Comparison of ENCODE assay signal across 27 cellular contexts in genomic region chr14:98878278-98878677, GRCh38.
DNase-seq lines count a peak whose midpoint lies in the region; ATAC-seq, FAIRE-seq and TF ChIP-seq lines count a peak whose summit lies in the region.
"Had no signal": no experiment of that assay in that cellular context is flagged by ENCODE, and none has a peak within 500 bp of the region (broad histone marks: within the 10 kb centered on the region; RNA-seq: fewer than 3 reads in every experiment).

No MANE protein-coding gene starts in this region.

- no peak for TF ChIP-seq CTCF in K562 (IDR thresholded peaks at IDR 0.05 in 2 of 3, conservative IDR thresholded peaks at IDR 0.05 in 1 of 3; ENCODE audit: insufficient read depth in 2 of 3, low read depth in 1 of 3, low read length in 3 of 3)

- BruUV-seq in K562 (replicated peaks; lab: Mats Ljungman, UMichigan): no TSS peak

- POLR2A ChIA-PET in K562 (lab: Yijun Ruan, JAX): no interaction called here

- peaks cover 12% of the 10 kb centered on the region for H3K9me3 Mint-ChIP-seq in activated naive CD4-positive, alpha-beta T cell treated with anti-CD3 and anti-CD28 coated beads, Interleukin-2, amount 50 U/mL, for 24 hours
- peaks cover 6% of the 10 kb centered on the region for H3K9me3 Mint-ChIP-seq in activated naive CD4-positive, alpha-beta T cell treated with anti-CD3 and anti-CD28 coated beads for 36 hours
- H3K9me3 Mint-ChIP-seq in effector memory CD8-positive, alpha-beta T cell: peaks cover 3 to 10% of the 10 kb centered on the region in 2 donors

- H3K9ac ChIP-seq in K562 (ENCODE audit: insufficient read depth in 1 of 2, low read depth in 2 of 2, low read length in 2 of 2): no peak overlapping the region
- H3K9ac ChIP-seq: BLaER1 had no signal

- CTCF ChIA-PET in activated naive CD4-positive, alpha-beta T cell treated with anti-CD3 and anti-CD28 coated beads for 36 hours (lab: Charles Lee): no interaction called here
- CTCF ChIA-PET in K562 (lab: Yijun Ruan, JAX; ENCODE audit: low intra/inter-chr PET ratio): no interaction called here

- H3K9me1 ChIP-seq in K562 (ENCODE audit: control insufficient read depth, insufficient read depth, low read length): no peaks in the 10 kb centered on the region

- H4K20me1 ChIP-seq in K562 (replicated peaks; ENCODE audit: control insufficient read depth, insufficient read depth, low read length): no peaks in the 10 kb centered on the region
- H4K20me1 ChIP-seq: BLaER1 had no signal

- H3K4me1 Mint-ChIP-seq in activated naive CD4-positive, alpha-beta T cell treated with anti-CD3 and anti-CD28 coated beads, Interleukin-2, amount 50 U/mL, for 24 hours: peaks cover 1% of the 10 kb centered on the region
- no peaks in the 10 kb centered on the region for H3K4me1 Mint-ChIP-seq in activated naive CD4-positive, alpha-beta T cell treated with anti-CD3 and anti-CD28 coated beads for 36 hours (ENCODE audit: low read depth)
- H3K4me1 Mint-ChIP-seq in effector memory CD8-positive, alpha-beta T cell (ENCODE audit: low read depth in 2 of 2): peaks cover 0 to 1% of the 10 kb centered on the region in 2 donors
- H3K4me1 Mint-ChIP-seq: CD14-positive monocyte; CD8-positive, alpha-beta memory T cell had no signal

- H3K27me3 Mint-ChIP-seq in activated naive CD4-positive, alpha-beta T cell treated with anti-CD3 and anti-CD28 coated beads, Interleukin-2, amount 50 U/mL, for 24 hours: no peaks in the 10 kb centered on the region
- no peaks in the 10 kb centered on the region for H3K27me3 Mint-ChIP-seq in activated naive CD4-positive, alpha-beta T cell treated with anti-CD3 and anti-CD28 coated beads for 36 hours (ENCODE audit: low read depth)
- H3K27me3 Mint-ChIP-seq in effector memory CD8-positive, alpha-beta T cell: peaks cover 0 to 11% of the 10 kb centered on the region in 2 donors
- H3K27me3 Mint-ChIP-seq: CD4-positive, alpha-beta memory T cell had no signal

- no peak overlapping the region for H3K4me3 ChIP-seq in K562
- H3K4me3 ChIP-seq: BLaER1 had no signal

- in situ Hi-C loops in K562 (cut with MboI): no loop called here

- 4% methylated on average over 3 of the region's 3 CpGs for WGBS in K562 (ENCODE audit: insufficient coverage, low coverage, missing lambda C conversion rate)

- H3K4me3 Mint-ChIP-seq in activated naive CD4-positive, alpha-beta T cell treated with anti-CD3 and anti-CD28 coated beads, Interleukin-2, amount 50 U/mL, for 24 hours: no peak overlapping the region
- H3K4me3 Mint-ChIP-seq in activated naive CD4-positive, alpha-beta T cell treated with anti-CD3 and anti-CD28 coated beads for 36 hours: no peak overlapping the region
- H3K4me3 Mint-ChIP-seq in effector memory CD8-positive, alpha-beta T cell: no peak overlapping the region
- H3K4me3 Mint-ChIP-seq: CD14-positive monocyte; CD8-positive, alpha-beta memory T cell had no signal

- peaks cover 2% of the 10 kb centered on the region for H3K36me3 Mint-ChIP-seq in activated naive CD4-positive, alpha-beta T cell treated with anti-CD3 and anti-CD28 coated beads, Interleukin-2, amount 50 U/mL, for 24 hours
- peaks cover 1% of the 10 kb centered on the region for H3K36me3 Mint-ChIP-seq in activated naive CD4-positive, alpha-beta T cell treated with anti-CD3 and anti-CD28 coated beads for 36 hours (ENCODE audit: low read depth)
- H3K36me3 Mint-ChIP-seq in effector memory CD8-positive, alpha-beta T cell (ENCODE audit: insufficient read depth): peaks cover under 1% of the 10 kb centered on the region
- H3K36me3 Mint-ChIP-seq: CD14-positive monocyte had no signal

- no peaks in the 10 kb centered on the region for H3K9me3 ChIP-seq in K562 (replicated peaks; ENCODE audit: control insufficient read depth, insufficient read depth, low read depth, low read length)

- H2AFZ ChIP-seq in K562 (ENCODE audit: low read depth, low read length): no peak overlapping the region

- TF ChIP-seq POLR2A in K562 (conservative IDR thresholded peaks at IDR 0.05): no peak

- no peak for TF ChIP-seq RAD21 in K562 (CRISPR knock-in tag; conservative IDR thresholded peaks at IDR 0.05 in 1 of 2, IDR thresholded peaks at IDR 0.05 in 1 of 2)

- no peaks in the 10 kb centered on the region for H3K27me3 ChIP-seq in K562 (ENCODE audit: control insufficient read depth in 2 of 2, insufficient read depth in 2 of 2, low read length in 2 of 2)
- H3K27me3 ChIP-seq: BE2C, BLaER1 had no signal

- H3K27ac ChIP-seq in K562 (ENCODE audit: extremely low read depth, low read depth, low read length): no peak overlapping the region
- H3K27ac ChIP-seq: BLaER1 had no signal

- no peak for ATAC-seq in K562
- no peak for ATAC-seq in effector memory CD8-positive, alpha-beta T cell (replicated peaks)

- no peaks in the 10 kb centered on the region for H3K36me3 ChIP-seq in K562 (ENCODE audit: control insufficient read depth, insufficient read depth, low read length)
- H3K36me3 ChIP-seq: BE2C, BLaER1 had no signal

- H3K4me2 ChIP-seq in K562 (ENCODE audit: insufficient read depth, low read length): no peak overlapping the region
- H3K4me2 ChIP-seq: BLaER1 had no signal

- no peak for DNase-seq in activated naive CD4-positive, alpha-beta T cell treated with anti-CD3 and anti-CD28 coated beads for 36 hours
- DNase-seq in RPMI7951 (ENCODE audit: low read depth): peak; percentile 43
- DNase-seq in K562 (ENCODE audit: extremely low read depth in 1 of 4, low spot score in 3 of 4): no peak
- DNase-seq in effector memory CD8-positive, alpha-beta T cell: no peak
- DNase-seq in NCI-H1105 (lab: John Stamatoyannopoulos, UW): no peak
- DNase-seq in stimulated activated CD4-positive, alpha-beta T cell treated with anti-CD3 and anti-CD28 coated beads, Interleukin-2, amount 100 ng/mL, for 48 hours: no peak
- DNase-seq: 8988T; ACHN; BE2C; C1 segment of cervical spinal cord; CD4-positive, alpha-beta memory T cell; CD4-positive, CD25-positive, alpha-beta regulatory T cell; CD8-positive, alpha-beta memory T cell; COR-L47; DMS 273 treated with DMSO at 0.1 percent for 48 hours; DMS153; DMS53; DMS79; DND-41; GF-D8 had no signal

- TF ChIP-seq EP300 in K562 (IDR thresholded peaks at IDR 0.05; ENCODE audit: low read length): no peak

- intact Hi-C loops in activated naive CD4-positive, alpha-beta T cell treated with anti-CD3 and anti-CD28 coated beads for 36 hours (cut with micrococcal nuclease): no loop called here
- intact Hi-C loops in K562 (cut with micrococcal nuclease): no loop called here

- H3K27ac Mint-ChIP-seq in activated naive CD4-positive, alpha-beta T cell treated with anti-CD3 and anti-CD28 coated beads, Interleukin-2, amount 50 U/mL, for 24 hours: peak overlapping the region; percentile 1
- no peak overlapping the region for H3K27ac Mint-ChIP-seq in activated naive CD4-positive, alpha-beta T cell treated with anti-CD3 and anti-CD28 coated beads for 36 hours
- no peak overlapping the region for H3K27ac Mint-ChIP-seq in effector memory CD8-positive, alpha-beta T cell
- H3K27ac Mint-ChIP-seq: CD4-positive, CD25-positive, alpha-beta regulatory T cell had no signal

- FAIRE-seq in K562 (lab: Jason Lieb, UNC): no peak
- FAIRE-seq: A204.1, G401.6, GM12891, GM19239 had no signal

- no peaks in the 10 kb centered on the region for H3K79me2 ChIP-seq in K562 (ENCODE audit: control insufficient read depth, insufficient read depth, low read length)

- no peaks in the 10 kb centered on the region for H3K4me1 ChIP-seq in K562 (replicated peaks in 1 of 2; ENCODE audit: control insufficient read depth in 2 of 2, insufficient read depth in 2 of 2, low read length in 2 of 2)
- H3K4me1 ChIP-seq: BE2C, BLaER1 had no signal

TF ChIP-seq in K562, 482 proteins besides CTCF, POLR2A, EP300 and RAD21:
- TF ChIP-seq, protein P1, sequence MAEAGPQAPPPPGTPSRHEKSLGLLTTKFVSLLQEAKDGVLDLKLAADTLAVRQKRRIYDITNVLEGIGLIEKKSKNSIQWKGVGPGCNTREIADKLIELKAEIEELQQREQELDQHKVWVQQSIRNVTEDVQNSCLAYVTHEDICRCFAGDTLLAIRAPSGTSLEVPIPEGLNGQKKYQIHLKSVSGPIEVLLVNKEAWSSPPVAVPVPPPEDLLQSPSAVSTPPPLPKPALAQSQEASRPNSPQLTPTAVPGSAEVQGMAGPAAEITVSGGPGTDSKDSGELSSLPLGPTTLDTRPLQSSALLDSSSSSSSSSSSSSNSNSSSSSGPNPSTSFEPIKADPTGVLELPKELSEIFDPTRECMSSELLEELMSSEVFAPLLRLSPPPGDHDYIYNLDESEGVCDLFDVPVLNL (CRISPR knock-in tag; IDR thresholded peaks at IDR 0.05; ENCODE audit: low read depth): no peak
- TF ChIP-seq TFE3 (CRISPR knock-in tag; IDR thresholded peaks at IDR 0.05) (peak; percentile 27; the same call in 1 of the 2 replicates), ZC3H11A (IDR thresholded peaks at IDR 0.05; ENCODE audit: low read depth, low read length) (no peak), GABPB2 (CRISPR knock-in tag; conservative IDR thresholded peaks at IDR 0.05) (no peak)
- TF ChIP-seq, protein P2, sequence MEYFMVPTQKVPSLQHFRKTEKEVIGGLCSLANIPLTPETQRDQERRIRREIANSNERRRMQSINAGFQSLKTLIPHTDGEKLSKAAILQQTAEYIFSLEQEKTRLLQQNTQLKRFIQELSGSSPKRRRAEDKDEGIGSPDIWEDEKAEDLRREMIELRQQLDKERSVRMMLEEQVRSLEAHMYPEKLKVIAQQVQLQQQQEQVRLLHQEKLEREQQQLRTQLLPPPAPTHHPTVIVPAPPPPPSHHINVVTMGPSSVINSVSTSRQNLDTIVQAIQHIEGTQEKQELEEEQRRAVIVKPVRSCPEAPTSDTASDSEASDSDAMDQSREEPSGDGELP (CRISPR knock-in tag; IDR thresholded peaks at IDR 0.05; ENCODE audit: borderline replicate concordance): no peak
